9 cellular contexts compared by ENCODE assay signal in the genomic region with DNA sequence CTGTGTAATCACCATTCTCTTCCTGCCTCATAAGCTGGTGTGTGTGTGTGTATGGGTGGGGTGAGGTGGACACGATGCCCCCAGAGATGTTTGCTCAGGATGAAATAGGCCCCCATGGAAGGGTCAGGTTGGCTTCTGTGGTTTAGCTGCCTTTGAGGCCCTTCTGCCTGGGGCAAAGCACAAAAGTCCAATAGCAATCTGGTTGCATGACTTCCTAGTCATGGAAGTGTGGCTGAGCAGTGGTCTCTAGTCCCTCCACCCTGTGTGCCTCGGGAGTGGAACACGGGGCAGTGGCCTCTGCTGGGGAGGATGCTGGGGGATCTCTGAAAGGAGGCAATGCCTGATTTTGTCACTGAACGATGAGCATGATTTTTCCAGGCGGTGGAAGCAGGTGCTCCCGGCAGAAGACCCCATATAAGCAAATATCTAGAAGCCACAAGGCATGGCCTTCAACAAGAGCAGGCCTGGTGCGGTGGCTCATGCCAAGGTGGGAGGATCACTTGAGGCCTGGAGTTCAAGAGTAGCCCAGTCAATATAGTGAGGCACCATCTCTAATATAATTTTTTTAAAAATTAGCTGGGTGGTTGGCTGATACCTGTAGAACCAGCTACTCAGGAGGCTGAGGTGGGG. TPM values are rescaled to one million over a fixed set of nuclear protein-coding genes. Genes with fewer than 3 reads are reported as not detected.
A peak's percentile ranks its signal among the peaks of the same experiment; 100 is the strongest.
DNase-seq lines count a peak whose midpoint lies in the region; ATAC-seq, FAIRE-seq and TF ChIP-seq lines count a peak whose summit lies in the region.
"Not testable (repeated sequence)": the region's sequence is repeated elsewhere in the genome, so short reads cannot be mapped to it uniquely, and the experiment has no call there.
"Had no signal": no experiment of that assay in that cellular context is flagged by ENCODE, and none has a peak within 500 bp of the region (broad histone marks: within the 10 kb centered on the region; RNA-seq: fewer than 3 reads in every experiment).

No MANE protein-coding gene starts in this region.

- intact Hi-C loops in activated CD4-positive, alpha-beta T cell treated with anti-CD3 and anti-CD28 coated beads for 36 hours (cut with DNase I, micrococcal nuclease); activated T-helper 2 cell treated with anti-CD3 and anti-CD28 coated beads, Interferon-gamma antibody, Interleukin-2, Interleukin-4, amounts not matched to agents 10 μg/mL and 5 μg/mL and 100 μg/mL, durations not matched to agents 14 hours and 24 hours and 36 hours (cut with micrococcal nuclease); dendritic cell treated with granulocyte-macrophage colony-stimulating factor and Interleukin-4, amounts not matched to agents 40 ng/mL and 50 ng/mL, for 4 days (cut with micrococcal nuclease); HepG2 (cut with micrococcal nuclease; ENCODE audit: unreplicated experiment): not testable (repeated sequence)

- peak overlapping the region in 5 of 11 experiments; percentile 62 to 76 (median 68); a peak in 7 of 22 replicates for H3K27ac ChIP-seq in BLaER1 treated with 17β-estradiol and CSF1 and Interleukin-3, amounts not matched to agents 10 nM and 100 nM
- H3K27ac ChIP-seq in HepG2 (ENCODE audit: extremely low read length, insufficient read depth, low read length), result peak overlapping the region; percentile 90

- TF ChIP-seq EP300 in HepG2 (IDR thresholded peaks at IDR 0.05; ENCODE audit: low read depth in 2 of 2, low read length in 2 of 2), result peak in 1 of 2 experiments; percentile 83; a peak in 2 of 4 replicates
- TF ChIP-seq EP300 in HepG2 (CRISPR knock-in tag; IDR thresholded peaks at IDR 0.05; ENCODE audit: borderline replicate concordance), result peak; percentile 79

- H3K27me3 ChIP-seq in BLaER1 treated with 17β-estradiol and CSF1 and Interleukin-3, amounts not matched to agents 10 nM and 100 nM; HepG2 (ENCODE audit: control insufficient read depth in 1 of 2, insufficient read depth in 2 of 2, low read length in 2 of 2): not testable (repeated sequence)

- H2AFZ ChIP-seq in HepG2 (ENCODE audit: low read length), result not testable (repeated sequence)

- H3K79me2 ChIP-seq in HepG2 (ENCODE audit: insufficient read depth, low read length), result peaks cover 34% of the 10 kb centered on the region

- BruUV-seq in HepG2 (replicated peaks; lab: Mats Ljungman, UMichigan), result not testable (repeated sequence)

- not testable (repeated sequence) for H3K9me3 Mint-ChIP-seq in HFFc6; activated CD4-positive, alpha-beta T cell treated with anti-CD3 and anti-CD28 coated beads for 36 hours (ENCODE audit: low read depth); dendritic cell treated with granulocyte-macrophage colony-stimulating factor and Interleukin-4, amounts not matched to agents 40 ng/mL and 50 ng/mL, for 4 days
- H3K9me3 Mint-ChIP-seq in activated T-helper 2 cell treated with anti-CD3 and anti-CD28 coated beads, Interferon-gamma antibody, Interleukin-2, Interleukin-4, amounts not matched to agents 10 μg/mL and 5 μg/mL and 100 μg/mL, durations not matched to agents 14 hours and 24 hours and 36 hours, result peaks cover 17% of the 10 kb centered on the region
- H3K9me3 Mint-ChIP-seq in nephron, result peaks cover 19% of the 10 kb centered on the region
- peaks cover 12% of the 10 kb centered on the region for H3K9me3 Mint-ChIP-seq in type B pancreatic cell

- H3K36me3 ChIP-seq in BLaER1 treated with 17β-estradiol and CSF1 and Interleukin-3, amounts not matched to agents 10 nM and 100 nM, result not testable (repeated sequence)
- H3K36me3 ChIP-seq in HepG2 (replicated peaks in 1 of 2; ENCODE audit: control insufficient read depth in 1 of 2, insufficient read depth in 2 of 2, low read length in 2 of 2), result peaks cover 1 to 16% of the 10 kb centered on the region in 2 experiments; a peak in 3 of 5 replicates

- not testable (repeated sequence) for DNase-seq in HFFc6; activated CD4-positive, alpha-beta T cell treated with anti-CD3 and anti-CD28 coated beads for 36 hours; activated T-helper 2 cell treated with anti-CD3 and anti-CD28 coated beads, Interferon-gamma antibody, Interleukin-2, Interleukin-4, amounts not matched to agents 10 μg/mL and 5 μg/mL and 100 μg/mL, durations not matched to agents 14 hours and 24 hours and 36 hours (ENCODE audit: low spot score); type B pancreatic cell (ENCODE audit: extremely low spot score, unreplicated experiment)
- DNase-seq in HepG2 (ENCODE audit: low spot score), result peak; percentile 87

- H3K4me3 ChIP-seq in BLaER1 treated with 17β-estradiol and CSF1 and Interleukin-3, amounts not matched to agents 10 nM and 100 nM, result not testable (repeated sequence)
- peak overlapping the region; percentile 69 to 82 (median 71); a peak in 5 of 6 replicates for H3K4me3 ChIP-seq in HepG2 (replicated peaks in 1 of 3; ENCODE audit: insufficient read depth in 1 of 3, low read depth in 2 of 3, low read length in 3 of 3)

- H3K36me3 Mint-ChIP-seq in HFFc6 (ENCODE audit: low read depth); nephron (ENCODE audit: low read depth); type B pancreatic cell: not testable (repeated sequence)
- peaks cover 17% of the 10 kb centered on the region for H3K36me3 Mint-ChIP-seq in activated CD4-positive, alpha-beta T cell treated with anti-CD3 and anti-CD28 coated beads for 36 hours (ENCODE audit: low read depth)
- peaks cover 27% of the 10 kb centered on the region for H3K36me3 Mint-ChIP-seq in activated T-helper 2 cell treated with anti-CD3 and anti-CD28 coated beads, Interferon-gamma antibody, Interleukin-2, Interleukin-4, amounts not matched to agents 10 μg/mL and 5 μg/mL and 100 μg/mL, durations not matched to agents 14 hours and 24 hours and 36 hours (ENCODE audit: low read depth)
- H3K36me3 Mint-ChIP-seq in dendritic cell treated with granulocyte-macrophage colony-stimulating factor and Interleukin-4, amounts not matched to agents 40 ng/mL and 50 ng/mL, for 4 days (ENCODE audit: low read depth), result peaks cover 11% of the 10 kb centered on the region

- CTCF ChIA-PET in activated CD4-positive, alpha-beta T cell treated with anti-CD3 and anti-CD28 coated beads for 36 hours (lab: Charles Lee), result interaction anchor here (0.5 to 6.4 kb wide), 3 partner anchors 8 to 24 kb away, joined by 3 to 46 read pairs (median 4); partner anchors contain the start of gene APOL2
- CTCF ChIA-PET in HepG2 (lab: Yijun Ruan, JAX; ENCODE audit: low intra/inter-chr PET ratio, low total read pairs), result not testable (repeated sequence)

- H3K9me3 ChIP-seq in BLaER1 treated with 17β-estradiol and CSF1 and Interleukin-3, amounts not matched to agents 10 nM and 100 nM (replicated peaks in 1 of 11), result peaks cover 13 to 23% (median 18%) of the 10 kb centered on the region in 11 experiments
- H3K9me3 ChIP-seq in HepG2 (ENCODE audit: low read length), result not testable (repeated sequence)

- H3K4me2 ChIP-seq in BLaER1 treated with 17β-estradiol and CSF1 and Interleukin-3, amounts not matched to agents 10 nM and 100 nM, result peak overlapping the region; percentile 82 to 99 (median 89); a peak in 16 of 22 replicates
- peak overlapping the region; percentile 99 for H3K4me2 ChIP-seq in HepG2 (ENCODE audit: low read depth, low read length)

- TF ChIP-seq RAD21 in HepG2 (CRISPR knock-in tag; IDR thresholded peaks at IDR 0.05), result not testable (repeated sequence)

- H4K20me1 ChIP-seq in BLaER1 treated with 17β-estradiol and CSF1 and Interleukin-3, amounts not matched to agents 10 nM and 100 nM; HepG2 (ENCODE audit: insufficient read depth, low read length): not testable (repeated sequence)

- not testable (repeated sequence) for H3K27ac Mint-ChIP-seq in HFFc6
- peak overlapping the region; percentile 91 for H3K27ac Mint-ChIP-seq in activated CD4-positive, alpha-beta T cell treated with anti-CD3 and anti-CD28 coated beads for 36 hours
- H3K27ac Mint-ChIP-seq in activated T-helper 2 cell treated with anti-CD3 and anti-CD28 coated beads, Interferon-gamma antibody, Interleukin-2, Interleukin-4, amounts not matched to agents 10 μg/mL and 5 μg/mL and 100 μg/mL, durations not matched to agents 14 hours and 24 hours and 36 hours, result peak overlapping the region; percentile 88
- H3K27ac Mint-ChIP-seq in dendritic cell treated with granulocyte-macrophage colony-stimulating factor and Interleukin-4, amounts not matched to agents 40 ng/mL and 50 ng/mL, for 4 days, result peak overlapping the region; percentile 86
- H3K27ac Mint-ChIP-seq in nephron (peak overlapping the region in 2 of 3 experiments; percentile 56 to 85), type B pancreatic cell (peak overlapping the region; percentile 74)

- POLR2A ChIA-PET in activated CD4-positive, alpha-beta T cell treated with anti-CD3 and anti-CD28 coated beads for 36 hours (lab: Charles Lee), result interaction anchor here (1.4 to 1.8 kb wide), 2 partner anchors 12 to 14 kb away, joined by 6 read pairs; partner anchors contain the start of gene APOL2
- POLR2A ChIA-PET in HepG2 (lab: Yijun Ruan, JAX), result interaction anchor here (0.5 to 7.0 kb wide), 9 partner anchors 14 to 255 kb away, joined by 3 to 102 read pairs (median 5); partner anchors contain the start of genes APOL2, FOXRED2 and TXN2

- not testable (repeated sequence) for TF ChIP-seq CTCF in HFFc6 (IDR thresholded peaks at IDR 0.05); HepG2 (CRISPR knock-in tag; IDR thresholded peaks at IDR 0.05); nephron (IDR thresholded peaks at IDR 0.05; ENCODE audit: unreplicated experiment in 3 of 3); type B pancreatic cell (conservative IDR thresholded peaks at IDR 0.05)

- H3K4me3 Mint-ChIP-seq in HFFc6, result peak overlapping the region; percentile 83; the same call in 1 of the 2 replicates
- not testable (repeated sequence) for H3K4me3 Mint-ChIP-seq in activated CD4-positive, alpha-beta T cell treated with anti-CD3 and anti-CD28 coated beads for 36 hours; dendritic cell treated with granulocyte-macrophage colony-stimulating factor and Interleukin-4, amounts not matched to agents 40 ng/mL and 50 ng/mL, for 4 days; nephron; type B pancreatic cell
- peak overlapping the region; percentile 93 for H3K4me3 Mint-ChIP-seq in activated T-helper 2 cell treated with anti-CD3 and anti-CD28 coated beads, Interferon-gamma antibody, Interleukin-2, Interleukin-4, amounts not matched to agents 10 μg/mL and 5 μg/mL and 100 μg/mL, durations not matched to agents 14 hours and 24 hours and 36 hours (ENCODE audit: low read depth)

- in situ Hi-C loops in HepG2 (cut with HindIII; ENCODE audit: extremely low pct_ligation_motif_present, low pct_unique_long_range_greater_than_20kb), result not testable (repeated sequence)

- H3K9ac ChIP-seq in BLaER1 treated with 17β-estradiol and CSF1 and Interleukin-3, amounts not matched to agents 10 nM and 100 nM, result peak overlapping the region in 1 of 11 experiments; percentile 72; a peak in 2 of 22 replicates
- peak overlapping the region; percentile 80; the same call in 1 of the 2 replicates for H3K9ac ChIP-seq in HepG2 (ENCODE audit: insufficient read depth, low read depth, low read length)

- WGBS in HepG2 (ENCODE audit: low lambda C conversion rate), result 0% methylated on average over 7 of the region's 7 CpGs

- H3K27me3 Mint-ChIP-seq in HFFc6 (ENCODE audit: insufficient read depth); activated CD4-positive, alpha-beta T cell treated with anti-CD3 and anti-CD28 coated beads for 36 hours; activated T-helper 2 cell treated with anti-CD3 and anti-CD28 coated beads, Interferon-gamma antibody, Interleukin-2, Interleukin-4, amounts not matched to agents 10 μg/mL and 5 μg/mL and 100 μg/mL, durations not matched to agents 14 hours and 24 hours and 36 hours (ENCODE audit: low read depth); dendritic cell treated with granulocyte-macrophage colony-stimulating factor and Interleukin-4, amounts not matched to agents 40 ng/mL and 50 ng/mL, for 4 days; nephron (ENCODE audit: low read depth); type B pancreatic cell: not testable (repeated sequence)

- ATAC-seq in activated CD4-positive, alpha-beta T cell treated with anti-CD3 and anti-CD28 coated beads for 36 hours, result not testable (repeated sequence)
- peak; percentile 82 for ATAC-seq in HepG2

- peak; percentile 53 to 55; a peak in 3 of 4 replicates for TF ChIP-seq POLR2A in HepG2 (IDR thresholded peaks at IDR 0.05; ENCODE audit: insufficient read depth in 1 of 2, low read depth in 2 of 2, low read length in 2 of 2)

- peak; percentile 96 for FAIRE-seq in HepG2 (lab: Jason Lieb, UNC)

- H3K4me1 ChIP-seq in BLaER1 treated with 17β-estradiol and CSF1 and Interleukin-3, amounts not matched to agents 10 nM and 100 nM, result peaks cover 29 to 38% (median 30%) of the 10 kb centered on the region in 10 experiments
- peaks cover 98% of the 10 kb centered on the region for H3K4me1 ChIP-seq in HepG2 (ENCODE audit: insufficient read depth, low read length)

- H3K4me1 Mint-ChIP-seq in HFFc6 (ENCODE audit: low read depth) (peaks cover 34% of the 10 kb centered on the region), nephron (peaks cover 30% of the 10 kb centered on the region), type B pancreatic cell (ENCODE audit: unreplicated experiment) (peaks cover 22% of the 10 kb centered on the region)
- H3K4me1 Mint-ChIP-seq in activated CD4-positive, alpha-beta T cell treated with anti-CD3 and anti-CD28 coated beads for 36 hours, result peaks cover 52% of the 10 kb centered on the region
- H3K4me1 Mint-ChIP-seq in activated T-helper 2 cell treated with anti-CD3 and anti-CD28 coated beads, Interferon-gamma antibody, Interleukin-2, Interleukin-4, amounts not matched to agents 10 μg/mL and 5 μg/mL and 100 μg/mL, durations not matched to agents 14 hours and 24 hours and 36 hours (ENCODE audit: low read depth), result peaks cover 42% of the 10 kb centered on the region
- peaks cover 54% of the 10 kb centered on the region for H3K4me1 Mint-ChIP-seq in dendritic cell treated with granulocyte-macrophage colony-stimulating factor and Interleukin-4, amounts not matched to agents 40 ng/mL and 50 ng/mL, for 4 days (ENCODE audit: low read depth)

RNA-seq across cellular contexts. Expression of gene APOL1, which starts 0.8 kb away (rescaled TPM):
- total RNA-seq in HFFc6 (2021; fragmentation: NEBNext Ultra II Directional; extraction: Animal tissue kit (Norgen Biotek cat#: 25700)), result 1 to 10 TPM in 4 of 6 experiments, under 1 TPM in 2; 0.55 to 6.2 (median 4.9) TPM
- 10 to 100 TPM; 32.0 to 37.2 TPM for total RNA-seq in activated CD4-positive, alpha-beta T cell treated with anti-CD3 and anti-CD28 coated beads for 36 hours
- 28.5 and 31.5 TPM in 2 replicates for total RNA-seq in activated T-helper 2 cell treated with anti-CD3 and anti-CD28 coated beads, Interferon-gamma antibody, Interleukin-2, Interleukin-4, amounts not matched to agents 10 μg/mL and 5 μg/mL and 100 μg/mL, durations not matched to agents 14 hours and 24 hours and 36 hours
- 11.2 and 20.3 TPM in 2 replicates for total RNA-seq in HepG2 (2016; rRNA removed; fragmentation: Illumina TruSeq; extraction: Trizol)
- 2.3 and 2.8 TPM in 2 replicates for total RNA-seq in HepG2 (2016; cell fraction: cytosol; rRNA removed; fragmentation: Illumina TruSeq; extraction: Trizol; ENCODE audit: low read depth)
- total RNA-seq in HepG2 (2016; cell fraction: insoluble cytoplasmic fraction; rRNA removed; fragmentation: Illumina TruSeq; extraction: Trizol), result 10.1 and 20.9 TPM in 2 replicates
- total RNA-seq in HepG2 (2016; cell fraction: membrane; rRNA removed; fragmentation: Illumina TruSeq; extraction: Trizol), result 3.2 and 3.4 TPM in 2 replicates
- total RNA-seq in HepG2 (2016; cell fraction: nucleus; rRNA removed; fragmentation: Illumina TruSeq; extraction: Trizol), result 19.4 and 20.3 TPM in 2 replicates
- 75.0 and 124 TPM in 2 replicates for polyA plus RNA-seq in HepG2 (2011; rRNA removed)
- polyA plus RNA-seq in HepG2 (2011; cell fraction: cytosol; rRNA removed), result 57.2 and 84.6 TPM in 2 replicates
- 110 and 144 TPM in 2 replicates for polyA plus RNA-seq in HepG2 (2011; cell fraction: nucleus; rRNA removed)
- 126 and 159 TPM in 2 replicates for polyA plus RNA-seq in HepG2 (2012)
- polyA plus RNA-seq in HepG2 (2016; cell fraction: cytosol; fragmentation: Illumina TruSeq; extraction: Trizol; ENCODE audit: low read depth), result 2.5 and 2.9 TPM in 2 replicates
- 12.0 and 13.0 TPM in 2 replicates for polyA plus RNA-seq in HepG2 (2016; cell fraction: insoluble cytoplasmic fraction; fragmentation: Illumina TruSeq; extraction: Trizol; ENCODE audit: low read depth)
- 3.3 and 3.8 TPM in 2 replicates for polyA plus RNA-seq in HepG2 (2016; cell fraction: membrane; fragmentation: Illumina TruSeq; extraction: Trizol; ENCODE audit: low read depth)
- polyA plus RNA-seq in HepG2 (2016; cell fraction: nucleus; fragmentation: Illumina TruSeq; extraction: Trizol; ENCODE audit: insufficient read depth, low read depth), result 37.3 and 42.3 TPM in 2 replicates
- polyA minus RNA-seq in HepG2 (2011; rRNA and poly(A)+ RNA removed; ENCODE audit: low replicate concordance), result 2.0 and 61.9 TPM in 2 replicates
- polyA minus RNA-seq in HepG2 (2011; cell fraction: cytosol; rRNA and poly(A)+ RNA removed), result 61.5 and 88.3 TPM in 2 replicates
- polyA minus RNA-seq in HepG2 (2011; cell fraction: nucleus; rRNA and poly(A)+ RNA removed), result 34.2 and 54.7 TPM in 2 replicates
- total RNA-seq in type B pancreatic cell (ENCODE audit: low replicate concordance), result 5.4 and 6.8 TPM in 2 replicates

RNA-seq across cellular contexts. Expression of gene APOL2, which starts 12.8 kb away (rescaled TPM):
- 10 to 100 TPM; 27.7 to 42.5 (median 38.5) TPM for total RNA-seq in HFFc6 (2021; fragmentation: NEBNext Ultra II Directional; extraction: Animal tissue kit (Norgen Biotek cat#: 25700))
- total RNA-seq in activated CD4-positive, alpha-beta T cell treated with anti-CD3 and anti-CD28 coated beads for 36 hours, result 10 to 100 TPM; 64.5 TPM
- 54.7 and 55.4 TPM in 2 replicates for total RNA-seq in activated T-helper 2 cell treated with anti-CD3 and anti-CD28 coated beads, Interferon-gamma antibody, Interleukin-2, Interleukin-4, amounts not matched to agents 10 μg/mL and 5 μg/mL and 100 μg/mL, durations not matched to agents 14 hours and 24 hours and 36 hours
- total RNA-seq in HepG2 (2016; rRNA removed; fragmentation: Illumina TruSeq; extraction: Trizol) (28.7 and 34.3 TPM in 2 replicates), type B pancreatic cell (ENCODE audit: low replicate concordance) (23.7 and 30.4 TPM in 2 replicates)
- total RNA-seq in HepG2 (2016; cell fraction: cytosol; rRNA removed; fragmentation: Illumina TruSeq; extraction: Trizol; ENCODE audit: low read depth), result 2.5 and 3.6 TPM in 2 replicates
- 27.0 and 29.3 TPM in 2 replicates for total RNA-seq in HepG2 (2016; cell fraction: insoluble cytoplasmic fraction; rRNA removed; fragmentation: Illumina TruSeq; extraction: Trizol)
- total RNA-seq in HepG2 (2016; cell fraction: membrane; rRNA removed; fragmentation: Illumina TruSeq; extraction: Trizol), result 8.2 and 9.0 TPM in 2 replicates
- 16.8 and 21.4 TPM in 2 replicates for total RNA-seq in HepG2 (2016; cell fraction: nucleus; rRNA removed; fragmentation: Illumina TruSeq; extraction: Trizol)
- polyA plus RNA-seq in HepG2 (2011; rRNA removed), result 51.2 and 94.4 TPM in 2 replicates
- polyA plus RNA-seq in HepG2 (2011; cell fraction: cytosol; rRNA removed), result 53.4 and 72.6 TPM in 2 replicates
- 195 and 245 TPM in 2 replicates for polyA plus RNA-seq in HepG2 (2011; cell fraction: nucleus; rRNA removed)
- polyA plus RNA-seq in HepG2 (2012), result 58.3 and 88.7 TPM in 2 replicates
- 1.8 TPM in 2 replicates for polyA plus RNA-seq in HepG2 (2016; cell fraction: cytosol; fragmentation: Illumina TruSeq; extraction: Trizol; ENCODE audit: low read depth)
- 20.2 and 26.3 TPM in 2 replicates for polyA plus RNA-seq in HepG2 (2016; cell fraction: insoluble cytoplasmic fraction; fragmentation: Illumina TruSeq; extraction: Trizol; ENCODE audit: low read depth)
- 4.4 and 5.1 TPM in 2 replicates for polyA plus RNA-seq in HepG2 (2016; cell fraction: membrane; fragmentation: Illumina TruSeq; extraction: Trizol; ENCODE audit: low read depth)
- 31.6 and 34.2 TPM in 2 replicates for polyA plus RNA-seq in HepG2 (2016; cell fraction: nucleus; fragmentation: Illumina TruSeq; extraction: Trizol; ENCODE audit: insufficient read depth, low read depth)
- polyA minus RNA-seq in HepG2 (2011; rRNA and poly(A)+ RNA removed; ENCODE audit: low replicate concordance), result 34.5 and 120 TPM in 2 replicates
- 39.4 and 67.2 TPM in 2 replicates for polyA minus RNA-seq in HepG2 (2011; cell fraction: cytosol; rRNA and poly(A)+ RNA removed)
- polyA minus RNA-seq in HepG2 (2011; cell fraction: nucleus; rRNA and poly(A)+ RNA removed), result 44.7 and 77.3 TPM in 2 replicates

RNA-seq across cellular contexts. Expression of gene APOL4, which starts 50.5 kb away (rescaled TPM):
- not detected for total RNA-seq in HFFc6 (2021; fragmentation: NEBNext Ultra II Directional; extraction: Animal tissue kit (Norgen Biotek cat#: 25700))
- total RNA-seq in activated CD4-positive, alpha-beta T cell treated with anti-CD3 and anti-CD28 coated beads for 36 hours, result under 1 TPM; 0.16 to 0.21 TPM
- 0.48 and 0.52 TPM in 2 replicates for total RNA-seq in activated T-helper 2 cell treated with anti-CD3 and anti-CD28 coated beads, Interferon-gamma antibody, Interleukin-2, Interleukin-4, amounts not matched to agents 10 μg/mL and 5 μg/mL and 100 μg/mL, durations not matched to agents 14 hours and 24 hours and 36 hours
- 0.45 and 0.77 TPM in 2 replicates for total RNA-seq in HepG2 (2016; rRNA removed; fragmentation: Illumina TruSeq; extraction: Trizol)
- not detected in 2 replicates for total RNA-seq in HepG2 (2016; cell fraction: cytosol; rRNA removed; fragmentation: Illumina TruSeq; extraction: Trizol; ENCODE audit: low read depth)
- 0.54 and 0.76 TPM in 2 replicates for total RNA-seq in HepG2 (2016; cell fraction: insoluble cytoplasmic fraction; rRNA removed; fragmentation: Illumina TruSeq; extraction: Trizol)
- total RNA-seq in HepG2 (2016; cell fraction: membrane; rRNA removed; fragmentation: Illumina TruSeq; extraction: Trizol), result 0.15 and 0.45 TPM in 2 replicates
- total RNA-seq in HepG2 (2016; cell fraction: nucleus; rRNA removed; fragmentation: Illumina TruSeq; extraction: Trizol), result 0.78 and 0.91 TPM in 2 replicates
- polyA plus RNA-seq in HepG2 (2011; rRNA removed), result 2.8 and 4.9 TPM in 2 replicates
- polyA plus RNA-seq in HepG2 (2011; cell fraction: cytosol; rRNA removed), result 1.8 and 3.0 TPM in 2 replicates
- 5.6 and 9.1 TPM in 2 replicates for polyA plus RNA-seq in HepG2 (2011; cell fraction: nucleus; rRNA removed)
- 3.2 and 7.5 TPM in 2 replicates for polyA plus RNA-seq in HepG2 (2012)
- 0.06 and 0.10 TPM in 2 replicates for polyA plus RNA-seq in HepG2 (2016; cell fraction: cytosol; fragmentation: Illumina TruSeq; extraction: Trizol; ENCODE audit: low read depth)
- polyA plus RNA-seq in HepG2 (2016; cell fraction: insoluble cytoplasmic fraction; fragmentation: Illumina TruSeq; extraction: Trizol; ENCODE audit: low read depth), result 0.57 and 0.62 TPM in 2 replicates
- 0.11 and 0.16 TPM in 2 replicates for polyA plus RNA-seq in HepG2 (2016; cell fraction: membrane; fragmentation: Illumina TruSeq; extraction: Trizol; ENCODE audit: low read depth)
- polyA plus RNA-seq in HepG2 (2016; cell fraction: nucleus; fragmentation: Illumina TruSeq; extraction: Trizol; ENCODE audit: insufficient read depth, low read depth), result 0.96 and 1.2 TPM in 2 replicates
- 1.5 TPM in 1 of 2 replicates, not detected in the other for polyA minus RNA-seq in HepG2 (2011; rRNA and poly(A)+ RNA removed; ENCODE audit: low replicate concordance)
- polyA minus RNA-seq in HepG2 (2011; cell fraction: cytosol; rRNA and poly(A)+ RNA removed), result 0.70 and 1.5 TPM in 2 replicates
- 0.90 and 2.7 TPM in 2 replicates for polyA minus RNA-seq in HepG2 (2011; cell fraction: nucleus; rRNA and poly(A)+ RNA removed)
- 0.67 and 1.4 TPM in 2 replicates for total RNA-seq in type B pancreatic cell (ENCODE audit: low replicate concordance)
- total RNA-seq: kidney epithelial cell had no signal
